In genomic region chr16:87074635-87075318, GRCh38 we compare ENCODE assay signal across 16 cellular contexts.
DNase-seq lines count a peak whose midpoint lies in the region; ATAC-seq and TF ChIP-seq lines count a peak whose summit lies in the region.
"Had no signal": no experiment of that assay in that cellular context is flagged by ENCODE, and none has a peak within 500 bp of the region (broad histone marks: within the 10 kb centered on the region; RNA-seq: fewer than 3 reads in every experiment).

No MANE protein-coding gene starts in this region.

- no peaks in the 10 kb centered on the region; the same call in 1 of the 2 replicates for H3K27me3 ChIP-seq in KMS-11 (ENCODE audit: insufficient read depth, low read depth)
- H3K27me3 ChIP-seq in effector memory CD4-positive, alpha-beta T cell (replicated peaks; ENCODE audit: control insufficient read depth, insufficient read depth, low read length, poor library complexity, severe bottlenecking): no peaks in the 10 kb centered on the region
- H3K27me3 ChIP-seq in gastroesophageal sphincter: peaks cover 42% of the 10 kb centered on the region
- H3K27me3 ChIP-seq in smooth muscle cell (ENCODE audit: low read depth): peaks cover 6% of the 10 kb centered on the region
- H3K27me3 ChIP-seq: vagina had no signal

- no peak for TF ChIP-seq CTCF in GM12865 (IDR thresholded peaks at IDR 0.05; ENCODE audit: insufficient read depth, low read depth, low read length, missing control alignments)
- no peak for TF ChIP-seq CTCF in KMS-11 (conservative IDR thresholded peaks at IDR 0.05; ENCODE audit: low read depth, low read length)
- TF ChIP-seq CTCF in gastroesophageal sphincter (IDR thresholded peaks at IDR 0.05): no peak
- no peak for TF ChIP-seq CTCF in smooth muscle cell (IDR thresholded peaks at IDR 0.05; ENCODE audit: borderline replicate concordance, insufficient read depth, poor library complexity, severe bottlenecking)

- H3K9ac ChIP-seq in KMS-11 (peak overlapping the region; percentile 4; the same call in 1 of the 2 replicates), smooth muscle cell (ENCODE audit: low read depth) (no peak overlapping the region)

- H3K79me2 ChIP-seq in KMS-11 (ENCODE audit: insufficient read depth, low read depth) (no peaks in the 10 kb centered on the region), smooth muscle cell (ENCODE audit: low read depth) (no peaks in the 10 kb centered on the region)

- ATAC-seq in GM21515 (IDR thresholded peaks at IDR 0.05; ENCODE audit: unreplicated experiment) (peak; percentile 93), gastroesophageal sphincter (no peak)
- ATAC-seq: heart right ventricle had no signal

- peak overlapping the region; percentile 46 for H3K27ac ChIP-seq in KMS-11
- no peak overlapping the region for H3K27ac ChIP-seq in effector memory CD4-positive, alpha-beta T cell (ENCODE audit: insufficient read depth, low read length, poor library complexity, severe bottlenecking)
- no peak overlapping the region for H3K27ac ChIP-seq in gastroesophageal sphincter
- no peak overlapping the region for H3K27ac ChIP-seq in smooth muscle cell (ENCODE audit: low read depth)
- H3K27ac ChIP-seq: heart right ventricle, vagina had no signal

- H3K9me3 ChIP-seq in effector memory CD4-positive, alpha-beta T cell (ENCODE audit: control insufficient read depth, low read length): no peaks in the 10 kb centered on the region
- peaks cover 0 to 6% (median 0%) of the 10 kb centered on the region in 3 donors for H3K9me3 ChIP-seq in gastroesophageal sphincter
- peaks cover 2% of the 10 kb centered on the region for H3K9me3 ChIP-seq in smooth muscle cell (replicated peaks; ENCODE audit: low read depth)
- H3K9me3 ChIP-seq: vagina had no signal

- no peaks in the 10 kb centered on the region for H3F3A ChIP-seq in smooth muscle cell (ENCODE audit: low read depth)

- no peak for TF ChIP-seq POLR2A in gastroesophageal sphincter (IDR thresholded peaks at IDR 0.05)

- WGBS in gastroesophageal sphincter (ENCODE audit: low coverage in 1 of 2), 2 donors: 81 to 86% methylated on average over 13 of the region's 19 CpGs
- WGBS in smooth muscle cell (ENCODE audit: low lambda C conversion rate): 90% methylated on average over 19 of the region's 19 CpGs

- peak overlapping the region; percentile 40 for H3K4me3 ChIP-seq in GM12865 (ENCODE audit: low read depth, low read length)
- H3K4me3 ChIP-seq in KMS-11 (IDR thresholded peaks at IDR 0.05; ENCODE audit: insufficient read depth, low read depth, low read length): no peak overlapping the region
- no peak overlapping the region for H3K4me3 ChIP-seq in effector memory CD4-positive, alpha-beta T cell (ENCODE audit: insufficient read depth, low read depth, low read length, poor library complexity, severe bottlenecking)
- H3K4me3 ChIP-seq in gastroesophageal sphincter: no peak overlapping the region
- H3K4me3 ChIP-seq in smooth muscle cell: no peak overlapping the region
- H3K4me3 ChIP-seq: heart right ventricle, lung, vagina had no signal

- H3K4me1 ChIP-seq in KMS-11 (ENCODE audit: low read depth, poor library complexity, severe bottlenecking) (peaks cover 15% of the 10 kb centered on the region), gastroesophageal sphincter (no peaks in the 10 kb centered on the region), smooth muscle cell (ENCODE audit: low read depth) (peaks cover 7% of the 10 kb centered on the region)
- no peaks in the 10 kb centered on the region for H3K4me1 ChIP-seq in effector memory CD4-positive, alpha-beta T cell (ENCODE audit: control insufficient read depth, insufficient read depth, low read length, poor library complexity, severe bottlenecking)
- H3K4me1 ChIP-seq: heart right ventricle, vagina had no signal

- TF ChIP-seq EP300 in gastroesophageal sphincter (IDR thresholded peaks at IDR 0.05): no peak

- no peaks in the 10 kb centered on the region for H3K36me3 ChIP-seq in KMS-11 (ENCODE audit: insufficient read depth)
- no peaks in the 10 kb centered on the region for H3K36me3 ChIP-seq in effector memory CD4-positive, alpha-beta T cell (ENCODE audit: control insufficient read depth, insufficient read depth, low read length)
- H3K36me3 ChIP-seq in gastroesophageal sphincter: no peaks in the 10 kb centered on the region
- H3K36me3 ChIP-seq in smooth muscle cell (ENCODE audit: low read depth): no peaks in the 10 kb centered on the region
- H3K36me3 ChIP-seq: heart right ventricle, vagina had no signal

- H2AFZ ChIP-seq in KMS-11 (ENCODE audit: low read depth) (peak overlapping the region; percentile 56), smooth muscle cell (ENCODE audit: low read depth) (no peak overlapping the region)

- peak; percentile 95 for DNase-seq in GM12865 (ENCODE audit: low read depth)
- peak; percentile 15 for DNase-seq in kidney glomerular epithelial cell (lab: John Stamatoyannopoulos, UW)
- DNase-seq in effector memory CD4-positive, alpha-beta T cell: no peak
- DNase-seq in smooth muscle cell (lab: John Stamatoyannopoulos, UW; ENCODE audit: unreplicated experiment): no peak
- DNase-seq in HPDE6-E6E7 (ENCODE audit: extremely low spot score): no peak
- DNase-seq: anterior cingulate cortex; GDM1; heart right ventricle; IMR-90; stimulated activated CD4-positive, alpha-beta T cell treated with anti-CD3 and anti-CD28 coated beads, Interleukin-15, amount 100 ng/mL, for 24 hours; stimulated activated CD8-positive, alpha-beta memory T cell treated with anti-CD3 and anti-CD28 coated beads, Interleukin-4, amount 100 ng/mL, for 48 hours had no signal

- H4K20me1 ChIP-seq in KMS-11 (ENCODE audit: insufficient read depth) (no peaks in the 10 kb centered on the region), smooth muscle cell (ENCODE audit: low read depth) (no peaks in the 10 kb centered on the region)

- H3K4me2 ChIP-seq in KMS-11 (peak overlapping the region; percentile 51; the same call in 1 of the 2 replicates), smooth muscle cell (no peak overlapping the region)

Comparison
In these comparisons a context has a peak if more than half of its experiments do, and no peak if none do; other contexts are left out.
1. DNase-seq: peak in GM12865 (single experiment) and kidney glomerular epithelial cell (single experiment); none in effector memory CD4-positive, alpha-beta T cell (0 of 3), smooth muscle cell (single experiment) and HPDE6-E6E7 (single experiment).